ENCODE assay signal across 2 cellular contexts in genomic region chr12:64347630-64348029, GRCh38.
TF ChIP-seq lines count a peak whose summit lies in the region.

No MANE protein-coding gene starts in this region.

TF ChIP-seq in A549, 52 proteins besides CTCF, POLR2A, EP300 and RAD21:
- TF ChIP-seq PBX3 (IDR thresholded peaks at IDR 0.05) (no peak), NR3C1 (IDR thresholded peaks at IDR 0.05) (no peak), FOSL2 (IDR thresholded peaks at IDR 0.05) (no peak), FOSL2 (CRISPR knock-in tag; IDR thresholded peaks at IDR 0.05) (no peak), MAFK (IDR thresholded peaks at IDR 0.05; ENCODE audit: partially characterized antibody) (peak; percentile 63), PHF8 (IDR thresholded peaks at IDR 0.05; ENCODE audit: borderline replicate concordance, low read depth) (no peak), CBX2 (IDR thresholded peaks at IDR 0.05; ENCODE audit: borderline replicate concordance, low read depth) (no peak)

TF ChIP-seq in IMR-90, 13 proteins besides CTCF, POLR2A, EP300 and RAD21:
- TF ChIP-seq RFX5 (IDR thresholded peaks at IDR 0.05; ENCODE audit: low read depth, low read length): no peak
- peak; percentile 58 for TF ChIP-seq MAFK (IDR thresholded peaks at IDR 0.05; ENCODE audit: low read depth, low read length)
- TF ChIP-seq SMC3 (IDR thresholded peaks at IDR 0.05; ENCODE audit: low read depth, low read length): no peak
- no peak for TF ChIP-seq BHLHE40 (IDR thresholded peaks at IDR 0.05; ENCODE audit: low read depth, low read length)
- no peak for TF ChIP-seq CEBPB (IDR thresholded peaks at IDR 0.05; ENCODE audit: low read depth, low read length)
TF ChIP-seq in IMR-90: peak in this region for 1.
